1 cellular context compared by ENCODE assay signal in genomic region chr4:40262861-40263260, GRCh38.
TF ChIP-seq lines count a peak whose summit lies in the region.

No MANE protein-coding gene starts in this region.

TF ChIP-seq in K562, 482 proteins besides CTCF, POLR2A, EP300 and RAD21:
- no peak for TF ChIP-seq ZBTB2 (IDR thresholded peaks at IDR 0.05)
- peak; percentile 64; the same call in 1 of the 2 replicates for TF ChIP-seq BCOR (IDR thresholded peaks at IDR 0.05)
- peak; percentile 85 for TF ChIP-seq RBM25 (IDR thresholded peaks at IDR 0.05; ENCODE audit: low read depth, low read length, severe bottlenecking)
